In genomic region chr16:31200821-31201510, GRCh38 we compare ENCODE assay signal across 9 cellular contexts. TPM values are rescaled to one million over a fixed set of nuclear protein-coding genes. Genes with fewer than 3 reads are reported as not detected.
DNase-seq lines count a peak whose midpoint lies in the region; ATAC-seq and TF ChIP-seq lines count a peak whose summit lies in the region.
"Had no signal": no experiment of that assay in that cellular context is flagged by ENCODE, and none has a peak within 500 bp of the region (broad histone marks: within the 10 kb centered on the region; RNA-seq: fewer than 3 reads in every experiment).

No MANE protein-coding gene starts in this region.

- peak; percentile 39 for DNase-seq in HFFc6
- peak; percentile 19 for DNase-seq in SW480 (ENCODE audit: low spot score)
- DNase-seq in effector memory CD4-positive, alpha-beta T cell = peak in 2 of 3 donors; percentile 26 to 31
- DNase-seq in GM20000 (ENCODE audit: low spot score) = no peak
- DNase-seq in NCI-H1930 (lab: John Stamatoyannopoulos, UW) = no peak

- peak overlapping the region; percentile 87 for H3K4me3 ChIP-seq in effector memory CD4-positive, alpha-beta T cell (ENCODE audit: insufficient read depth, low read depth, low read length, poor library complexity, severe bottlenecking)
- peak overlapping the region; percentile 88 for H3K4me3 ChIP-seq in skeletal muscle satellite cell (ENCODE audit: low read length)

- peak overlapping the region; percentile 48; the same call in 1 of the 2 replicates for H3K27ac Mint-ChIP-seq in HFFc6

- no peaks in the 10 kb centered on the region for H3K27me3 ChIP-seq in effector memory CD4-positive, alpha-beta T cell (replicated peaks; ENCODE audit: control insufficient read depth, insufficient read depth, low read length, poor library complexity, severe bottlenecking)
- H3K27me3 ChIP-seq in skeletal muscle satellite cell (ENCODE audit: control insufficient read depth, insufficient read depth, low read length) = no peaks in the 10 kb centered on the region

- H3K9me3 ChIP-seq in effector memory CD4-positive, alpha-beta T cell (ENCODE audit: control insufficient read depth, low read length) = no peaks in the 10 kb centered on the region
- no peaks in the 10 kb centered on the region for H3K9me3 ChIP-seq in skeletal muscle satellite cell (replicated peaks; ENCODE audit: low read length)

- peaks cover 34% of the 10 kb centered on the region for H3K4me1 ChIP-seq in effector memory CD4-positive, alpha-beta T cell (ENCODE audit: control insufficient read depth, insufficient read depth, low read length, poor library complexity, severe bottlenecking)
- H3K4me1 ChIP-seq in skeletal muscle satellite cell (ENCODE audit: control insufficient read depth, insufficient read depth, low read length) = peaks cover 17% of the 10 kb centered on the region

- peak overlapping the region; percentile 87 for H3K4me2 ChIP-seq in skeletal muscle satellite cell (ENCODE audit: low read length)

- ATAC-seq in HG03135 (IDR thresholded peaks at IDR 0.05; ENCODE audit: unreplicated experiment) = no peak
- ATAC-seq in HG03460 (IDR thresholded peaks at IDR 0.05; ENCODE audit: unreplicated experiment) = no peak

- TF ChIP-seq CTCF in HFFc6 (IDR thresholded peaks at IDR 0.05) (peak; percentile 40), GM20000 (IDR thresholded peaks at IDR 0.05; ENCODE audit: extremely low read depth, missing control alignments) (no peak)

- peaks cover 46% of the 10 kb centered on the region for H3K4me1 Mint-ChIP-seq in HFFc6 (ENCODE audit: low read depth)

- peaks cover 14% of the 10 kb centered on the region for H3K27me3 Mint-ChIP-seq in HFFc6 (ENCODE audit: insufficient read depth)

- H3K9ac ChIP-seq in skeletal muscle satellite cell (ENCODE audit: low read depth, low read length) = no peak overlapping the region

- H3K36me3 Mint-ChIP-seq in HFFc6 (ENCODE audit: low read depth) = peaks cover 14% of the 10 kb centered on the region; the same call in 1 of the 2 replicates

- H3K9me3 Mint-ChIP-seq in HFFc6 = no peaks in the 10 kb centered on the region

- H3K36me3 ChIP-seq in effector memory CD4-positive, alpha-beta T cell (ENCODE audit: control insufficient read depth, insufficient read depth, low read length) = peaks cover 4% of the 10 kb centered on the region
- H3K36me3 ChIP-seq in skeletal muscle satellite cell (ENCODE audit: insufficient read depth, low read length) = peaks cover 23% of the 10 kb centered on the region

- H3K27ac ChIP-seq in effector memory CD4-positive, alpha-beta T cell (ENCODE audit: insufficient read depth, low read length, poor library complexity, severe bottlenecking) = no peak overlapping the region

- H3K4me3 Mint-ChIP-seq in HFFc6 = peak overlapping the region; percentile 88

RNA-seq across cellular contexts. Expression of gene PYCARD, which starts 1.6 kb away (rescaled TPM):
- 10 to 100 TPM; 13.0 to 23.1 (median 22.5) TPM for total RNA-seq in HFFc6 (2021; fragmentation: NEBNext Ultra II Directional; extraction: Animal tissue kit (Norgen Biotek cat#: 25700))
- total RNA-seq in skeletal muscle satellite cell (2012; rRNA removed) = 51.5 and 71.2 TPM in 2 replicates

RNA-seq across cellular contexts. Expression of gene TRIM72, which starts 13.0 kb away (rescaled TPM):
- under 1 TPM in 1 of 6 experiments, not detected in 5; 0.05 TPM for total RNA-seq in HFFc6 (2021; fragmentation: NEBNext Ultra II Directional; extraction: Animal tissue kit (Norgen Biotek cat#: 25700))
- 1.5 and 5.9 TPM in 2 replicates for total RNA-seq in skeletal muscle satellite cell (2012; rRNA removed)
- total RNA-seq: activated CD8-positive, alpha-beta memory T cell treated with anti-CD3 and anti-CD28 coated beads for 36 hours had no signal

RNA-seq across cellular contexts. Expression of gene PYDC1, which starts 16.0 kb away (rescaled TPM):
- not detected for total RNA-seq in HFFc6 (2021; fragmentation: NEBNext Ultra II Directional; extraction: Animal tissue kit (Norgen Biotek cat#: 25700))
- total RNA-seq in skeletal muscle satellite cell (2012; rRNA removed) = not detected in 2 replicates
- total RNA-seq: activated CD8-positive, alpha-beta memory T cell treated with anti-CD3 and anti-CD28 coated beads for 36 hours had no signal

RNA-seq across cellular contexts. Expression of gene FUS, which starts 21.0 kb away (rescaled TPM):
- total RNA-seq in HFFc6 (2021; fragmentation: NEBNext Ultra II Directional; extraction: Animal tissue kit (Norgen Biotek cat#: 25700)) = 100 to 1,000 TPM; 275 to 504 (median 422) TPM
- total RNA-seq in skeletal muscle satellite cell (2012; rRNA removed) = 34.0 and 41.9 TPM in 2 replicates

RNA-seq across cellular contexts. Expression of gene PRSS36, which starts 51.1 kb away (rescaled TPM):
- under 1 TPM in 4 of 6 experiments, not detected in 2; 0.38 to 0.60 (median 0.47) TPM for total RNA-seq in HFFc6 (2021; fragmentation: NEBNext Ultra II Directional; extraction: Animal tissue kit (Norgen Biotek cat#: 25700))
- total RNA-seq in skeletal muscle satellite cell (2012; rRNA removed) = 0.25 and 0.66 TPM in 2 replicates

Comparison
In these comparisons a context has a peak if more than half of its experiments do, and no peak if none do; other contexts are left out.
1. DNase-seq: peak in HFFc6 (single experiment), SW480 (single experiment) and effector memory CD4-positive, alpha-beta T cell (2 of 3); none in GM20000 (single experiment) and NCI-H1930 (0 of 2).